1 cellular context compared by ENCODE assay signal in the genomic region with DNA sequence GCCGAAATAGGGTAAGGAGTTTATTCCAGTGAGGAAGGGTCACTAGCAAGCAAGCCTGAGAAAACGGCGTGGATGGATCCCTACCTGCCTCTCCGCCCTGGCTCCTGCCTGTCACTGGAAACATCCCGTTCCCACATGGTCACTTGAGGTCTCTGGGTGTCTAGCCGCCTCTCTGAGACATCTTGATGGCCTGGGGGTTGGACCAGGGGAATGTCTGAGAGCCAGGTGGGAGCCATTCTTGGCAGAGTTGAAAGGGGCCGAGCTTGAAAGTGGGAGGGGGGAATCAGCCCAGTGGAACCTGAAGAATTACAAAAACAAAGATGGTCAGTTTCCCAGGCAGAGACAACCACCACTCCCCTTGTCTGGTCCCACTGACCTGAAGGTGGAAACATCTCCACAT.
TF ChIP-seq lines count a peak whose summit lies in the region.

No MANE protein-coding gene starts in this region.

TF ChIP-seq in GM23338, 12 proteins besides CTCF, POLR2A, EP300 and RAD21:
- TF ChIP-seq JUNB (IDR thresholded peaks at IDR 0.05; ENCODE audit: unreplicated experiment) (no peak), REST (IDR thresholded peaks at IDR 0.05; ENCODE audit: unreplicated experiment) (no peak), ZNF331 (CRISPR knock-in tag; IDR thresholded peaks at IDR 0.05; ENCODE audit: low read depth) (no peak), ETS1 (IDR thresholded peaks at IDR 0.05) (no peak)
